1 cellular context compared by ENCODE assay signal in genomic region chr3:177620073-177620472, GRCh38.
TF ChIP-seq lines count a peak whose summit lies in the region.

No MANE protein-coding gene starts in this region.

TF ChIP-seq in K562, 482 proteins besides CTCF, POLR2A, EP300 and RAD21 (continues in another document):
- TF ChIP-seq CREB3L1 (IDR thresholded peaks at IDR 0.05; ENCODE audit: borderline replicate concordance, low read depth) (no peak), C11orf30 (IDR thresholded peaks at IDR 0.05; ENCODE audit: low read depth) (peak; percentile 79), ZFP91 (CRISPR knock-in tag; IDR thresholded peaks at IDR 0.05) (no peak), POLR2AphosphoS2 (IDR thresholded peaks at IDR 0.05; ENCODE audit: low read length) (no peak), MAFG (tag; conservative IDR thresholded peaks at IDR 0.05) (peak; percentile 70), HES1 (IDR thresholded peaks at IDR 0.05; ENCODE audit: low read depth) (no peak), FOS (IDR thresholded peaks at IDR 0.05; ENCODE audit: extremely low read depth, insufficient read length) (no peak), HIVEP1 (CRISPR knock-in tag; IDR thresholded peaks at IDR 0.05) (no peak), NUFIP1 (IDR thresholded peaks at IDR 0.05; ENCODE audit: partially characterized antibody) (no peak), POLR3A (IDR thresholded peaks at IDR 0.05; ENCODE audit: borderline replicate concordance, extremely low read depth, insufficient read depth, insufficient read length) (no peak), ZNF165 (CRISPR knock-in tag; IDR thresholded peaks at IDR 0.05; ENCODE audit: borderline replicate concordance) (no peak), E2F5 (CRISPR knock-in tag; IDR thresholded peaks at IDR 0.05) (no peak), ZNF143 (CRISPR knock-in tag; IDR thresholded peaks at IDR 0.05) (no peak), NR1H2 (CRISPR knock-in tag; IDR thresholded peaks at IDR 0.05) (no peak), TCF15 (CRISPR knock-in tag; IDR thresholded peaks at IDR 0.05) (no peak), ZKSCAN1 (IDR thresholded peaks at IDR 0.05; ENCODE audit: low read depth, low read length) (no peak), RREB1 (CRISPR knock-in tag; IDR thresholded peaks at IDR 0.05) (no peak), PRPF4 (IDR thresholded peaks at IDR 0.05; ENCODE audit: insufficient read depth, low read depth, low read length, poor library complexity, severe bottlenecking) (no peak), MEF2A (IDR thresholded peaks at IDR 0.05; ENCODE audit: control insufficient read depth, low read depth, low read length) (no peak), GMEB1 (CRISPR knock-in tag; IDR thresholded peaks at IDR 0.05) (no peak), TSHZ1 (CRISPR knock-in tag; IDR thresholded peaks at IDR 0.05) (no peak), ARID2 (IDR thresholded peaks at IDR 0.05) (no peak), ZC3H8 (IDR thresholded peaks at IDR 0.05) (no peak), THRB (CRISPR knock-in tag; conservative IDR thresholded peaks at IDR 0.05) (no peak), ZBTB17 (CRISPR knock-in tag; IDR thresholded peaks at IDR 0.05) (no peak), ZNF316 (IDR thresholded peaks at IDR 0.05) (peak; percentile 82), TBP (optimal IDR thresholded peaks at IDR 0.05; ENCODE audit: low read depth, low read length) (no peak), ZNF311 (CRISPR knock-in tag; IDR thresholded peaks at IDR 0.05) (no peak), SRF (CRISPR knock-in tag; IDR thresholded peaks at IDR 0.05) (no peak), MLX (CRISPR knock-in tag; conservative IDR thresholded peaks at IDR 0.05) (no peak), SPI1 (IDR thresholded peaks at IDR 0.05; ENCODE audit: borderline replicate concordance, low read depth, low read length) (no peak), ZEB2 (IDR thresholded peaks at IDR 0.05) (no peak), ZNF668 (CRISPR knock-in tag; IDR thresholded peaks at IDR 0.05) (no peak), ZNF408 (CRISPR knock-in tag; IDR thresholded peaks at IDR 0.05; ENCODE audit: low read depth) (no peak)
